Comparison of ENCODE assay signal across 14 cellular contexts in genomic region chr4:10730590-10730989, GRCh38. TPM values are rescaled to one million over a fixed set of nuclear protein-coding genes. Genes with fewer than 3 reads are reported as not detected.
DNase-seq lines count a peak whose midpoint lies in the region; ATAC-seq, FAIRE-seq and TF ChIP-seq lines count a peak whose summit lies in the region.
"Had no signal": no experiment of that assay in that cellular context is flagged by ENCODE, and none has a peak within 500 bp of the region (broad histone marks: within the 10 kb centered on the region; RNA-seq: fewer than 3 reads in every experiment).

No MANE protein-coding gene starts in this region.

- H3K4me3 Mint-ChIP-seq in activated naive CD4-positive, alpha-beta T cell treated with anti-CD3 and anti-CD28 coated beads for 36 hours, result no peak overlapping the region
- no peak overlapping the region for H3K4me3 Mint-ChIP-seq in CD8-positive, alpha-beta memory T cell
- H3K4me3 Mint-ChIP-seq: endodermal cell had no signal

- H3K4me1 ChIP-seq in kidney (ENCODE audit: control insufficient read depth in 1 of 2, insufficient read depth in 1 of 2, low read depth in 1 of 2, low read length in 2 of 2) (no peaks in the 10 kb centered on the region), gastrocnemius medialis (no peaks in the 10 kb centered on the region)
- H3K4me1 ChIP-seq in CD8-positive, alpha-beta memory T cell (ENCODE audit: insufficient read depth, low read length), result no peaks in the 10 kb centered on the region

- peak overlapping the region; percentile 80 to 93 for H3K27ac Mint-ChIP-seq in activated naive CD4-positive, alpha-beta T cell treated with anti-CD3 and anti-CD28 coated beads, Interleukin-2, amount 50 U/mL, for 72 hours
- no peak overlapping the region for H3K27ac Mint-ChIP-seq in activated naive CD4-positive, alpha-beta T cell treated with anti-CD3 and anti-CD28 coated beads for 36 hours
- no peak overlapping the region for H3K27ac Mint-ChIP-seq in CD8-positive, alpha-beta memory T cell
- H3K27ac Mint-ChIP-seq: endodermal cell had no signal

- peaks cover 39% of the 10 kb centered on the region for H3K4me1 Mint-ChIP-seq in activated naive CD4-positive, alpha-beta T cell treated with anti-CD3 and anti-CD28 coated beads for 36 hours (ENCODE audit: low read depth)
- peaks cover 4 to 27% (median 11%) of the 10 kb centered on the region in 3 donors for H3K4me1 Mint-ChIP-seq in CD8-positive, alpha-beta memory T cell

- H3K27ac ChIP-seq in kidney (ENCODE audit: low read depth in 2 of 2, low read length in 2 of 2) (peak overlapping the region in 1 of 2 donors; percentile 24), gastrocnemius medialis (no peak overlapping the region)
- no peak overlapping the region for H3K27ac ChIP-seq in CD8-positive, alpha-beta memory T cell (ENCODE audit: low read depth, low read length)
- H3K27ac ChIP-seq: HL-60, VCaP had no signal

- POLR2A ChIA-PET in CD8-positive, alpha-beta memory T cell (lab: Charles Lee), result no interaction called here

- TF ChIP-seq POLR2A in gastrocnemius medialis (IDR thresholded peaks at IDR 0.05), result no peak

- ATAC-seq in activated naive CD4-positive, alpha-beta T cell treated with anti-CD3 and anti-CD28 coated beads, Interleukin-2, amount 50 U/mL, for 72 hours, result peak; percentile 70 to 79
- peak; percentile 45 for ATAC-seq in GM21737 (IDR thresholded peaks at IDR 0.05; ENCODE audit: unreplicated experiment)
- ATAC-seq in HG03196 (IDR thresholded peaks at IDR 0.05; ENCODE audit: unreplicated experiment), result peak; percentile 46
- ATAC-seq in gastrocnemius medialis, result no peak

- no peaks in the 10 kb centered on the region for H3K36me3 ChIP-seq in kidney (ENCODE audit: control insufficient read depth in 1 of 2, insufficient read depth in 2 of 2, low read length in 2 of 2)
- H3K36me3 ChIP-seq in CD8-positive, alpha-beta memory T cell (ENCODE audit: insufficient read depth, low read length), result no peaks in the 10 kb centered on the region
- H3K36me3 ChIP-seq in gastrocnemius medialis, result no peaks in the 10 kb centered on the region

- no peak for TF ChIP-seq CTCF in kidney (IDR thresholded peaks at IDR 0.05; ENCODE audit: borderline replicate concordance, extremely low read depth, insufficient read depth)
- TF ChIP-seq CTCF in gastrocnemius medialis (IDR thresholded peaks at IDR 0.05 in 4 of 5, conservative IDR thresholded peaks at IDR 0.05 in 1 of 5), result no peak

- no peak overlapping the region for H3K9ac ChIP-seq in kidney (ENCODE audit: low read length in 2 of 2)

- H3K4me3 ChIP-seq in kidney (ENCODE audit: low read length in 2 of 2) (no peak overlapping the region), gastrocnemius medialis (no peak overlapping the region)
- no peak overlapping the region for H3K4me3 ChIP-seq in CD8-positive, alpha-beta memory T cell (ENCODE audit: low read length)
- H3K4me3 ChIP-seq: smooth muscle cell had no signal

- no peaks in the 10 kb centered on the region for H3K27me3 ChIP-seq in CD8-positive, alpha-beta memory T cell (ENCODE audit: insufficient read depth, low read length, poor library complexity, severe bottlenecking)
- no peaks in the 10 kb centered on the region for H3K27me3 ChIP-seq in gastrocnemius medialis

- H3K9me3 ChIP-seq in kidney (ENCODE audit: control insufficient read depth in 1 of 2, low read length in 2 of 2) (no peaks in the 10 kb centered on the region), gastrocnemius medialis (no peaks in the 10 kb centered on the region)
- H3K9me3 ChIP-seq in CD8-positive, alpha-beta memory T cell (ENCODE audit: low read length), result no peaks in the 10 kb centered on the region

- in situ Hi-C loops in gastrocnemius medialis (cut with MboI; ENCODE audit: low sequenced_read_pairs in 4 of 4), result no loop called here

- peaks cover 5% of the 10 kb centered on the region in 2 donors for H3K9me3 Mint-ChIP-seq in activated naive CD4-positive, alpha-beta T cell treated with anti-CD3 and anti-CD28 coated beads, Interleukin-2, amount 50 U/mL, for 72 hours
- no peaks in the 10 kb centered on the region for H3K9me3 Mint-ChIP-seq in activated naive CD4-positive, alpha-beta T cell treated with anti-CD3 and anti-CD28 coated beads for 36 hours
- peaks cover 0 to 3% (median 0%) of the 10 kb centered on the region in 5 donors for H3K9me3 Mint-ChIP-seq in CD8-positive, alpha-beta memory T cell
- H3K9me3 Mint-ChIP-seq: endodermal cell had no signal

- peaks cover 0 to 9% of the 10 kb centered on the region in 2 donors for H3K36me3 Mint-ChIP-seq in activated naive CD4-positive, alpha-beta T cell treated with anti-CD3 and anti-CD28 coated beads, Interleukin-2, amount 50 U/mL, for 72 hours
- no peaks in the 10 kb centered on the region for H3K36me3 Mint-ChIP-seq in activated naive CD4-positive, alpha-beta T cell treated with anti-CD3 and anti-CD28 coated beads for 36 hours (ENCODE audit: low read depth)
- H3K36me3 Mint-ChIP-seq in CD8-positive, alpha-beta memory T cell, result no peaks in the 10 kb centered on the region

- no peaks in the 10 kb centered on the region for H3K27me3 Mint-ChIP-seq in activated naive CD4-positive, alpha-beta T cell treated with anti-CD3 and anti-CD28 coated beads for 36 hours (ENCODE audit: low read depth)
- H3K27me3 Mint-ChIP-seq in CD8-positive, alpha-beta memory T cell, result peaks cover 2 to 3% of the 10 kb centered on the region in 2 donors

- no peak for FAIRE-seq in kidney (lab: Jason Lieb, UNC)

- DNase-seq in activated naive CD4-positive, alpha-beta T cell treated with anti-CD3 and anti-CD28 coated beads, Interleukin-2, amount 50 U/mL, for 72 hours (ENCODE audit: low spot score in 2 of 2), result no peak
- no peak for DNase-seq in activated naive CD4-positive, alpha-beta T cell treated with anti-CD3 and anti-CD28 coated beads for 36 hours
- no peak for DNase-seq in kidney
- DNase-seq in CD8-positive, alpha-beta memory T cell, result no peak
- DNase-seq in EL, result no peak
- DNase-seq in gastrocnemius medialis, result no peak
- DNase-seq: endodermal cell; NCI-H1105 treated with DMSO at 0.1 percent for 48 hours; stimulated activated naive CD4-positive, alpha-beta T cell treated with Interleukin-2 at 50 U/mL for 16 hours had no signal

- intact Hi-C loops in activated naive CD4-positive, alpha-beta T cell treated with anti-CD3 and anti-CD28 coated beads for 36 hours (cut with micrococcal nuclease), result loop anchor here (5.0 kb wide), 2 partner anchors 73 to 742 kb away; no protein-coding TSS in a partner anchor
- intact Hi-C loops in kidney (cut with DNase I), result no loop called here
- intact Hi-C loops in gastrocnemius medialis (cut with DNase I; ENCODE audit: low total_unique reads), result no loop called here

- CTCF ChIA-PET in activated naive CD4-positive, alpha-beta T cell treated with anti-CD3 and anti-CD28 coated beads for 36 hours (lab: Charles Lee), result no interaction called here
- CTCF ChIA-PET in CD8-positive, alpha-beta memory T cell (lab: Charles Lee), result no interaction called here

RNA-seq across cellular contexts. Expression of gene CLNK, which starts 46.0 kb away (rescaled TPM):
- under 1 TPM in 1 of 2 donors, not detected in 1; 0.39 TPM for total RNA-seq in activated naive CD4-positive, alpha-beta T cell treated with anti-CD3 and anti-CD28 coated beads, Interleukin-2, amount 50 U/mL, for 72 hours
- not detected for total RNA-seq in activated naive CD4-positive, alpha-beta T cell treated with anti-CD3 and anti-CD28 coated beads for 36 hours
- total RNA-seq in kidney (2.8 TPM), gastrocnemius medialis (not detected)
- 4.8 TPM for polyA plus RNA-seq in kidney (ENCODE audit: insufficient read depth, low read depth, low replicate concordance)
- under 1 TPM; 0.11 to 0.31 TPM for total RNA-seq in CD8-positive, alpha-beta memory T cell
- not detected for polyA plus RNA-seq in CD8-positive, alpha-beta memory T cell
- total RNA-seq: endodermal cell, smooth muscle cell had no signal
- polyA plus RNA-seq: smooth muscle cell had no signal

Comparison
In these comparisons a context has a peak if more than half of its experiments do, and no peak if none do; other contexts are left out.
1. H3K27ac Mint-ChIP-seq: peak in activated naive CD4-positive, alpha-beta T cell treated with anti-CD3 and anti-CD28 coated beads, Interleukin-2, amount 50 U/mL, for 72 hours (2 of 2); none in activated naive CD4-positive, alpha-beta T cell treated with anti-CD3 and anti-CD28 coated beads for 36 hours (single experiment) and CD8-positive, alpha-beta memory T cell (0 of 8).
2. ATAC-seq: peak in activated naive CD4-positive, alpha-beta T cell treated with anti-CD3 and anti-CD28 coated beads, Interleukin-2, amount 50 U/mL, for 72 hours (2 of 2), GM21737 (single experiment) and HG03196 (single experiment); none in gastrocnemius medialis (0 of 2).